ENCODE assay signal across 9 cellular contexts in the genomic region with DNA sequence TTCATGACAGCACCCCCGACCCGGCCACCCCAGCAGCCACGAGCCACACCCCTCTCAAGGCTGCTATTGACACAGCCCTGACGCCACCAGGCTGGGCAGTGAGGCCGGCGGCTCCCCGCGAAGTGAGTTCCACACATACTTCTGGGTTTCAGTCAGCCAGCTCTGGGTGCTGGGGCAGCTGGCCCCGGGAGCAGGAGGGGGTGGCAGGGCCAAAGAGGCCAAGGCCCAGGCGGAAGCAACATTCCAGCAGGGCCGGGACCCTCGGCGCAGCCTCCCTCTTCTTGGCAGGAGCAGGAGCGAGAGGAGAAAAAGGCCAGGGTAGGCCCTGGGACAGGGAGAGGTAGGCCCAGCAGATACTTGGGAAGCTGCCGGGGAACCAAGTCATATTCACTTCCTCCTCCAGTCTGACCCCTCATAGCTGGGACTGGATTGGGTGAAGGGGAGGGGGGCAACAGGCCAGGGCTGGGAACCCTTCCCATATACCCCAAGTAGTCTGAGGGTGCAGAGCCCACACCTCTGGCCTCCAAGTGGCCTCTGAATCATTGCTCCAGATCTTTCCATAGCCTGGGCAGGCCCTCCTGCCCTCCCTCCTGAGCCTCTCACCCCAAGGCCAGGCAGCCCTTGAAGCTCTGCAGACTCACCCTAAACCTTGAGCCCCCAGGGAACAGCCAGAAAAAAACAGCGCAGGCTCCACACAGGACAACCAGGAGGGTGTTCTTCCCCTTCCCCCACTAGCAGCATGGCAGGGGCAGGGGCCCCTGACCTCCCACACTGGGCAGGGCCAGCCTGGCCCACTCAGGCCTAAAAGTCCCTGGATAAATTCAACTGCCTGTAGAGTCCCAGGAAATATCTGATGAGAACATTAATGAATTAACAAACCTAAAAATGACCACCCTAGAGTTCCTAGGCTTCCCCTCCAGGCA. TPM values are rescaled to one million over a fixed set of nuclear protein-coding genes. Genes with fewer than 3 reads are reported as not detected.
DNase-seq lines count a peak whose midpoint lies in the region; ATAC-seq and TF ChIP-seq lines count a peak whose summit lies in the region.
"Had no signal": no experiment of that assay in that cellular context is flagged by ENCODE, and none has a peak within 500 bp of the region (broad histone marks: within the 10 kb centered on the region; RNA-seq: fewer than 3 reads in every experiment).

No MANE protein-coding gene starts in this region.

- no peak overlapping the region for H3K4me3 Mint-ChIP-seq in stimulated activated effector memory CD8-positive, alpha-beta T cell treated with anti-CD3 and anti-CD28 coated beads, Interleukin-12 subunit alpha, Interleukin-12 subunit beta, amount 100 ng/mL, for 72 hours
- no peak overlapping the region for H3K4me3 Mint-ChIP-seq in T-helper 2 cell treated with Interferon-gamma antibody and Interleukin-4, amounts not matched to agents 5 μg/mL and 100 μg/mL, for 36 hours
- no peak overlapping the region for H3K4me3 Mint-ChIP-seq in activated naive CD8-positive, alpha-beta T cell treated with anti-CD3 and anti-CD28 coated beads for 36 hours
- H3K4me3 Mint-ChIP-seq: T-helper 1 cell treated with Interleukin-12 subunit alpha and Interleukin-12 subunit beta and Interleukin-4 antibody, amounts not matched to agents 30 μg/mL and 1 μg/mL, for 36 hours had no signal

- peaks cover 10% of the 10 kb centered on the region for H3K27me3 Mint-ChIP-seq in T-helper 2 cell treated with Interferon-gamma antibody and Interleukin-4, amounts not matched to agents 5 μg/mL and 100 μg/mL, for 36 hours (ENCODE audit: low read depth)
- peaks cover 7% of the 10 kb centered on the region for H3K27me3 Mint-ChIP-seq in activated naive CD8-positive, alpha-beta T cell treated with anti-CD3 and anti-CD28 coated beads for 36 hours

- peak; percentile 56 for ATAC-seq in left cardiac atrium
- ATAC-seq in stimulated activated effector memory CD8-positive, alpha-beta T cell treated with anti-CD3 and anti-CD28 coated beads, Interleukin-12 subunit alpha, Interleukin-12 subunit beta, amount 100 ng/mL, for 72 hours = no peak

- no peak for TF ChIP-seq CTCF in adrenal gland (IDR thresholded peaks at IDR 0.05)

- H3K4me1 ChIP-seq in adrenal gland (replicated peaks in 1 of 2) = peaks cover 84 to 93% of the 10 kb centered on the region in 2 donors

- WGBS in adrenal gland, 4 donors = 7 to 24% (median 16%) methylated on average over 9 to 16 of the region's 16 CpGs

- H3K27me3 ChIP-seq in adrenal gland = no peaks in the 10 kb centered on the region

- DNase-seq in GM04504 (ENCODE audit: low read depth) (peak; percentile 88), adrenal gland (peak; percentile 81 to 92 (median 89)), left cardiac atrium (peak; percentile 80), skeletal muscle cell (ENCODE audit: low read depth) (peak; percentile 65), NCI-H1694 (lab: John Stamatoyannopoulos, UW) (no peak)
- DNase-seq in stimulated activated effector memory CD8-positive, alpha-beta T cell treated with anti-CD3 and anti-CD28 coated beads, Interleukin-12 subunit alpha, Interleukin-12 subunit beta, amount 100 ng/mL, for 72 hours (ENCODE audit: low spot score in 2 of 2) = no peak
- no peak for DNase-seq in T-helper 2 cell treated with Interferon-gamma antibody and Interleukin-4, amounts not matched to agents 5 μg/mL and 100 μg/mL, for 36 hours (ENCODE audit: low spot score)
- DNase-seq in activated naive CD8-positive, alpha-beta T cell treated with anti-CD3 and anti-CD28 coated beads for 36 hours = no peak

- no peaks in the 10 kb centered on the region for H3K9me3 Mint-ChIP-seq in stimulated activated effector memory CD8-positive, alpha-beta T cell treated with anti-CD3 and anti-CD28 coated beads, Interleukin-12 subunit alpha, Interleukin-12 subunit beta, amount 100 ng/mL, for 72 hours
- H3K9me3 Mint-ChIP-seq in T-helper 2 cell treated with Interferon-gamma antibody and Interleukin-4, amounts not matched to agents 5 μg/mL and 100 μg/mL, for 36 hours = no peaks in the 10 kb centered on the region
- H3K9me3 Mint-ChIP-seq in activated naive CD8-positive, alpha-beta T cell treated with anti-CD3 and anti-CD28 coated beads for 36 hours = no peaks in the 10 kb centered on the region
- H3K9me3 Mint-ChIP-seq: T-helper 1 cell treated with Interleukin-12 subunit alpha and Interleukin-12 subunit beta and Interleukin-4 antibody, amounts not matched to agents 30 μg/mL and 1 μg/mL, for 36 hours had no signal

- intact Hi-C loops in adrenal gland (cut with DNase I) (no loop called here), left cardiac atrium (cut with DNase I) (loop anchor here (5.0 kb wide), 1 partner anchor 34 kb away; no protein-coding TSS in a partner anchor)

- no peaks in the 10 kb centered on the region for H3K36me3 ChIP-seq in adrenal gland (replicated peaks in 1 of 2)

- no peaks in the 10 kb centered on the region for H3K36me3 Mint-ChIP-seq in stimulated activated effector memory CD8-positive, alpha-beta T cell treated with anti-CD3 and anti-CD28 coated beads, Interleukin-12 subunit alpha, Interleukin-12 subunit beta, amount 100 ng/mL, for 72 hours
- H3K36me3 Mint-ChIP-seq in T-helper 2 cell treated with Interferon-gamma antibody and Interleukin-4, amounts not matched to agents 5 μg/mL and 100 μg/mL, for 36 hours (ENCODE audit: low read depth) = no peaks in the 10 kb centered on the region
- H3K36me3 Mint-ChIP-seq in activated naive CD8-positive, alpha-beta T cell treated with anti-CD3 and anti-CD28 coated beads for 36 hours = no peaks in the 10 kb centered on the region

- H3K4me1 Mint-ChIP-seq in stimulated activated effector memory CD8-positive, alpha-beta T cell treated with anti-CD3 and anti-CD28 coated beads, Interleukin-12 subunit alpha, Interleukin-12 subunit beta, amount 100 ng/mL, for 72 hours = peaks cover 5% of the 10 kb centered on the region
- peaks cover 3% of the 10 kb centered on the region for H3K4me1 Mint-ChIP-seq in T-helper 2 cell treated with Interferon-gamma antibody and Interleukin-4, amounts not matched to agents 5 μg/mL and 100 μg/mL, for 36 hours (ENCODE audit: low read depth)
- peaks cover 5% of the 10 kb centered on the region for H3K4me1 Mint-ChIP-seq in activated naive CD8-positive, alpha-beta T cell treated with anti-CD3 and anti-CD28 coated beads for 36 hours

- H3K4me3 ChIP-seq in adrenal gland = no peak overlapping the region
- peak overlapping the region; percentile 5 for H3K4me3 ChIP-seq in skeletal muscle cell (ENCODE audit: low read depth, low read length)

- peak in 1 of 2 donors; percentile 41 for TF ChIP-seq POLR2A in adrenal gland (IDR thresholded peaks at IDR 0.05)

- no peak overlapping the region for H3K27ac Mint-ChIP-seq in stimulated activated effector memory CD8-positive, alpha-beta T cell treated with anti-CD3 and anti-CD28 coated beads, Interleukin-12 subunit alpha, Interleukin-12 subunit beta, amount 100 ng/mL, for 72 hours
- H3K27ac Mint-ChIP-seq in T-helper 2 cell treated with Interferon-gamma antibody and Interleukin-4, amounts not matched to agents 5 μg/mL and 100 μg/mL, for 36 hours = no peak overlapping the region
- H3K27ac Mint-ChIP-seq in activated naive CD8-positive, alpha-beta T cell treated with anti-CD3 and anti-CD28 coated beads for 36 hours = no peak overlapping the region
- H3K27ac Mint-ChIP-seq: T-helper 1 cell treated with Interleukin-12 subunit alpha and Interleukin-12 subunit beta and Interleukin-4 antibody, amounts not matched to agents 30 μg/mL and 1 μg/mL, for 36 hours had no signal

- no peaks in the 10 kb centered on the region for H3K9me3 ChIP-seq in adrenal gland (replicated peaks in 1 of 3)

- H3K27ac ChIP-seq in adrenal gland = peak overlapping the region; percentile 86 to 98 (median 95)

RNA-seq across cellular contexts. Expression of a gene that starts 5.7 kb away (rescaled TPM):
- total RNA-seq in adrenal gland (100 to 1,000 TPM; 232 to 558 (median 316) TPM), left cardiac atrium (100 to 1,000 TPM; 307 to 608 TPM)
- 100 to 1,000 TPM in 2 of 3 donors, 10 to 100 TPM in 1; 38.7 to 394 (median 156) TPM for polyA plus RNA-seq in adrenal gland
- total RNA-seq in activated naive CD8-positive, alpha-beta T cell treated with anti-CD3 and anti-CD28 coated beads for 36 hours = 10 to 100 TPM; 11.0 to 11.6 TPM

RNA-seq across cellular contexts. Expression of a gene that starts 45.4 kb away (rescaled TPM):
- total RNA-seq in adrenal gland (1 to 10 TPM in 2 of 8 donors, under 1 TPM in 1, not detected in 5; 0.84 to 7.0 (median 6.7) TPM), left cardiac atrium (not detected)
- polyA plus RNA-seq in adrenal gland = under 1 TPM in 2 of 3 donors, not detected in 1; 0.80 to 0.84 TPM
- not detected for total RNA-seq in activated naive CD8-positive, alpha-beta T cell treated with anti-CD3 and anti-CD28 coated beads for 36 hours

Comparison
In these comparisons a context has a peak if more than half of its experiments do, and no peak if none do; other contexts are left out.
1. DNase-seq: peak in GM04504 (single experiment), adrenal gland (7 of 7), left cardiac atrium (single experiment) and skeletal muscle cell (single experiment); none in stimulated activated effector memory CD8-positive, alpha-beta T cell treated with anti-CD3 and anti-CD28 coated beads, Interleukin-12 subunit alpha, Interleukin-12 subunit beta, amount 100 ng/mL, for 72 hours (0 of 2), NCI-H1694 (single experiment), T-helper 2 cell treated with Interferon-gamma antibody and Interleukin-4, amounts not matched to agents 5 μg/mL and 100 μg/mL, for 36 hours (single experiment) and activated naive CD8-positive, alpha-beta T cell treated with anti-CD3 and anti-CD28 coated beads for 36 hours (single experiment).
2. RNA of a gene that starts 5.7 kb away (total RNA-seq): 307 to 608 TPM in left cardiac atrium and 232 to 558 TPM in adrenal gland; 11.0 to 11.6 TPM in activated naive CD8-positive, alpha-beta T cell treated with anti-CD3 and anti-CD28 coated beads for 36 hours; every median in the first group is over 10 times any median in the second.
3. intact Hi-C loops: an anchor here in left cardiac atrium (5.0 kb wide); none called in adrenal gland.